ENCODE assay signal across 1 cellular context in genomic region chr1:37553927-37554808, GRCh38.
TF ChIP-seq lines count a peak whose summit lies in the region.

A gene with protein sequence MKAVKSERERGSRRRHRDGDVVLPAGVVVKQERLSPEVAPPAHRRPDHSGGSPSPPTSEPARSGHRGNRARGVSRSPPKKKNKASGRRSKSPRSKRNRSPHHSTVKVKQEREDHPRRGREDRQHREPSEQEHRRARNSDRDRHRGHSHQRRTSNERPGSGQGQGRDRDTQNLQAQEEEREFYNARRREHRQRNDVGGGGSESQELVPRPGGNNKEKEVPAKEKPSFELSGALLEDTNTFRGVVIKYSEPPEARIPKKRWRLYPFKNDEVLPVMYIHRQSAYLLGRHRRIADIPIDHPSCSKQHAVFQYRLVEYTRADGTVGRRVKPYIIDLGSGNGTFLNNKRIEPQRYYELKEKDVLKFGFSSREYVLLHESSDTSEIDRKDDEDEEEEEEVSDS (minus strand): TSS chr1:37554293. CDS start chr1:37554229, 64 bp downstream.

TF ChIP-seq in K562, 482 proteins besides CTCF, POLR2A, EP300 and RAD21 (continued from another document and continues in another):
- TF ChIP-seq, protein P1, sequence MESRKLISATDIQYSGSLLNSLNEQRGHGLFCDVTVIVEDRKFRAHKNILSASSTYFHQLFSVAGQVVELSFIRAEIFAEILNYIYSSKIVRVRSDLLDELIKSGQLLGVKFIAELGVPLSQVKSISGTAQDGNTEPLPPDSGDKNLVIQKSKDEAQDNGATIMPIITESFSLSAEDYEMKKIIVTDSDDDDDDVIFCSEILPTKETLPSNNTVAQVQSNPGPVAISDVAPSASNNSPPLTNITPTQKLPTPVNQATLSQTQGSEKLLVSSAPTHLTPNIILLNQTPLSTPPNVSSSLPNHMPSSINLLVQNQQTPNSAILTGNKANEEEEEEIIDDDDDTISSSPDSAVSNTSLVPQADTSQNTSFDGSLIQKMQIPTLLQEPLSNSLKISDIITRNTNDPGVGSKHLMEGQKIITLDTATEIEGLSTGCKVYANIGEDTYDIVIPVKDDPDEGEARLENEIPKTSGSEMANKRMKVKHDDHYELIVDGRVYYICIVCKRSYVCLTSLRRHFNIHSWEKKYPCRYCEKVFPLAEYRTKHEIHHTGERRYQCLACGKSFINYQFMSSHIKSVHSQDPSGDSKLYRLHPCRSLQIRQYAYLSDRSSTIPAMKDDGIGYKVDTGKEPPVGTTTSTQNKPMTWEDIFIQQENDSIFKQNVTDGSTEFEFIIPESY (CRISPR knock-in tag; IDR thresholded peaks at IDR 0.05), result peak; percentile 12; the same call in 1 of the 2 replicates
- TF ChIP-seq RBM22 (IDR thresholded peaks at IDR 0.05; ENCODE audit: low read depth, low read length, poor library complexity, severe bottlenecking) (no peak), ZNF239 (CRISPR knock-in tag; IDR thresholded peaks at IDR 0.05) (peak; percentile 42; the same call in 1 of the 2 replicates), EZH2 (IDR thresholded peaks at IDR 0.05; ENCODE audit: borderline replicate concordance, low read depth, low read length) (no peak), MEF2D (tag; conservative IDR thresholded peaks at IDR 0.05; ENCODE audit: low read depth) (peak; percentile 32; the same call in 1 of the 2 replicates), GATAD2B (IDR thresholded peaks at IDR 0.05; ENCODE audit: borderline replicate concordance) (peak; percentile 39; the same call in 1 of the 2 replicates), CREB1 (IDR thresholded peaks at IDR 0.05) (peak; percentile 72; the same call in 1 of the 2 replicates), CREB1 (CRISPR knock-in tag; IDR thresholded peaks at IDR 0.05) (peak; percentile 84), KAT7 (CRISPR knock-in tag; IDR thresholded peaks at IDR 0.05; ENCODE audit: borderline replicate concordance) (peak; percentile 93), RBM25 (IDR thresholded peaks at IDR 0.05; ENCODE audit: low read depth, low read length, severe bottlenecking) (peak; percentile 81), ASH1L (IDR thresholded peaks at IDR 0.05; ENCODE audit: borderline replicate concordance, low read depth, partially characterized antibody) (peak; percentile 23), YY1 (IDR thresholded peaks at IDR 0.05; ENCODE audit: borderline replicate concordance in 1 of 3, control insufficient read depth in 1 of 3, extremely low read depth in 1 of 3, insufficient read depth in 3 of 3, insufficient read length in 1 of 3, insufficient replicate concordance in 2 of 3, low read depth in 1 of 3, low read length in 2 of 3) (peak in 1 of 3 experiments; percentile 58), PHF21A (IDR thresholded peaks at IDR 0.05; ENCODE audit: borderline replicate concordance, low read depth) (no peak), ZKSCAN1 (IDR thresholded peaks at IDR 0.05; ENCODE audit: low read depth, low read length) (0 out of 2 replicates have a peak, but pooled peaks have one; percentile 16), KLF16 (IDR thresholded peaks at IDR 0.05) (no peak), ARID4B (CRISPR knock-in tag; IDR thresholded peaks at IDR 0.05) (peak; percentile 71; the same call in 1 of the 2 replicates), ZNF589 (CRISPR knock-in tag; IDR thresholded peaks at IDR 0.05; ENCODE audit: low read depth) (0 out of 2 replicates have a peak, but pooled peaks have one; percentile 58), ELK1 (CRISPR knock-in tag; IDR thresholded peaks at IDR 0.05) (no peak), CREM (IDR thresholded peaks at IDR 0.05; ENCODE audit: low read depth) (peak; percentile 96), PCBP1 (IDR thresholded peaks at IDR 0.05; ENCODE audit: low read depth, low read length, poor library complexity, severe bottlenecking) (peak; percentile 34), ELF1 (tag; IDR thresholded peaks at IDR 0.05) (peak; percentile 95), HIVEP1 (CRISPR knock-in tag; IDR thresholded peaks at IDR 0.05) (0 out of 2 replicates have a peak, but pooled peaks have one; percentile 17), TAF1 (IDR thresholded peaks at IDR 0.05; ENCODE audit: control insufficient read depth, extremely low read depth, insufficient read depth, low read length, severe bottlenecking) (peak; percentile 85), E2F3 (CRISPR knock-in tag; IDR thresholded peaks at IDR 0.05) (peak; percentile 85), TOE1 (IDR thresholded peaks at IDR 0.05; ENCODE audit: borderline replicate concordance) (peak; percentile 99), TOE1 (CRISPR knock-in tag; IDR thresholded peaks at IDR 0.05; ENCODE audit: borderline replicate concordance, low read depth) (no peak), SLC30A9 (CRISPR knock-in tag; IDR thresholded peaks at IDR 0.05) (no peak), ZBTB17 (CRISPR knock-in tag; IDR thresholded peaks at IDR 0.05) (0 out of 2 replicates have a peak, but pooled peaks have one; percentile 44), LEF1 (IDR thresholded peaks at IDR 0.05) (no peak; the same call in 1 of the 2 replicates), ZEB2 (IDR thresholded peaks at IDR 0.05) (peak; percentile 49; the same call in 1 of the 2 replicates), RBBP5 (IDR thresholded peaks at IDR 0.05; ENCODE audit: borderline replicate concordance, insufficient read depth, low read length, poor library complexity, severe bottlenecking) (peak; percentile 98), EGR1 (conservative IDR thresholded peaks at IDR 0.05) (peak; percentile 36), GMEB1 (CRISPR knock-in tag; IDR thresholded peaks at IDR 0.05) (peak; percentile 39; the same call in 1 of the 2 replicates)
- TF ChIP-seq, protein P2, sequence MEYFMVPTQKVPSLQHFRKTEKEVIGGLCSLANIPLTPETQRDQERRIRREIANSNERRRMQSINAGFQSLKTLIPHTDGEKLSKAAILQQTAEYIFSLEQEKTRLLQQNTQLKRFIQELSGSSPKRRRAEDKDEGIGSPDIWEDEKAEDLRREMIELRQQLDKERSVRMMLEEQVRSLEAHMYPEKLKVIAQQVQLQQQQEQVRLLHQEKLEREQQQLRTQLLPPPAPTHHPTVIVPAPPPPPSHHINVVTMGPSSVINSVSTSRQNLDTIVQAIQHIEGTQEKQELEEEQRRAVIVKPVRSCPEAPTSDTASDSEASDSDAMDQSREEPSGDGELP (CRISPR knock-in tag; IDR thresholded peaks at IDR 0.05; ENCODE audit: borderline replicate concordance), result peak; percentile 86; the same call in 1 of the 2 replicates
- TF ChIP-seq, protein P3, sequence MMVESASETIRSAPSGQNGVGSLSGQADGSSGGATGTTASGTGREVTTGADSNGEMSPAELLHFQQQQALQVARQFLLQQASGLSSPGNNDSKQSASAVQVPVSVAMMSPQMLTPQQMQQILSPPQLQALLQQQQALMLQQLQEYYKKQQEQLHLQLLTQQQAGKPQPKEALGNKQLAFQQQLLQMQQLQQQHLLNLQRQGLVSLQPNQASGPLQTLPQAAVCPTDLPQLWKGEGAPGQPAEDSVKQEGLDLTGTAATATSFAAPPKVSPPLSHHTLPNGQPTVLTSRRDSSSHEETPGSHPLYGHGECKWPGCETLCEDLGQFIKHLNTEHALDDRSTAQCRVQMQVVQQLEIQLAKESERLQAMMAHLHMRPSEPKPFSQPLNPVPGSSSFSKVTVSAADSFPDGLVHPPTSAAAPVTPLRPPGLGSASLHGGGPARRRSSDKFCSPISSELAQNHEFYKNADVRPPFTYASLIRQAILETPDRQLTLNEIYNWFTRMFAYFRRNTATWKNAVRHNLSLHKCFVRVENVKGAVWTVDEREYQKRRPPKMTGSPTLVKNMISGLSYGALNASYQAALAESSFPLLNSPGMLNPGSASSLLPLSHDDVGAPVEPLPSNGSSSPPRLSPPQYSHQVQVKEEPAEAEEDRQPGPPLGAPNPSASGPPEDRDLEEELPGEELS (CRISPR knock-in tag; IDR thresholded peaks at IDR 0.05; ENCODE audit: borderline replicate concordance), result peak; percentile 26; the same call in 1 of the 2 replicates
- TF ChIP-seq, protein P4, sequence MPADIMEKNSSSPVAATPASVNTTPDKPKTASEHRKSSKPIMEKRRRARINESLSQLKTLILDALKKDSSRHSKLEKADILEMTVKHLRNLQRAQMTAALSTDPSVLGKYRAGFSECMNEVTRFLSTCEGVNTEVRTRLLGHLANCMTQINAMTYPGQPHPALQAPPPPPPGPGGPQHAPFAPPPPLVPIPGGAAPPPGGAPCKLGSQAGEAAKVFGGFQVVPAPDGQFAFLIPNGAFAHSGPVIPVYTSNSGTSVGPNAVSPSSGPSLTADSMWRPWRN (IDR thresholded peaks at IDR 0.05; ENCODE audit: low read depth), result no peak; the same call in 1 of the 2 replicates
- TF ChIP-seq, protein P5, sequence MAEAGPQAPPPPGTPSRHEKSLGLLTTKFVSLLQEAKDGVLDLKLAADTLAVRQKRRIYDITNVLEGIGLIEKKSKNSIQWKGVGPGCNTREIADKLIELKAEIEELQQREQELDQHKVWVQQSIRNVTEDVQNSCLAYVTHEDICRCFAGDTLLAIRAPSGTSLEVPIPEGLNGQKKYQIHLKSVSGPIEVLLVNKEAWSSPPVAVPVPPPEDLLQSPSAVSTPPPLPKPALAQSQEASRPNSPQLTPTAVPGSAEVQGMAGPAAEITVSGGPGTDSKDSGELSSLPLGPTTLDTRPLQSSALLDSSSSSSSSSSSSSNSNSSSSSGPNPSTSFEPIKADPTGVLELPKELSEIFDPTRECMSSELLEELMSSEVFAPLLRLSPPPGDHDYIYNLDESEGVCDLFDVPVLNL (CRISPR knock-in tag; IDR thresholded peaks at IDR 0.05; ENCODE audit: low read depth), result peak; percentile 99
- TF ChIP-seq, protein P6, sequence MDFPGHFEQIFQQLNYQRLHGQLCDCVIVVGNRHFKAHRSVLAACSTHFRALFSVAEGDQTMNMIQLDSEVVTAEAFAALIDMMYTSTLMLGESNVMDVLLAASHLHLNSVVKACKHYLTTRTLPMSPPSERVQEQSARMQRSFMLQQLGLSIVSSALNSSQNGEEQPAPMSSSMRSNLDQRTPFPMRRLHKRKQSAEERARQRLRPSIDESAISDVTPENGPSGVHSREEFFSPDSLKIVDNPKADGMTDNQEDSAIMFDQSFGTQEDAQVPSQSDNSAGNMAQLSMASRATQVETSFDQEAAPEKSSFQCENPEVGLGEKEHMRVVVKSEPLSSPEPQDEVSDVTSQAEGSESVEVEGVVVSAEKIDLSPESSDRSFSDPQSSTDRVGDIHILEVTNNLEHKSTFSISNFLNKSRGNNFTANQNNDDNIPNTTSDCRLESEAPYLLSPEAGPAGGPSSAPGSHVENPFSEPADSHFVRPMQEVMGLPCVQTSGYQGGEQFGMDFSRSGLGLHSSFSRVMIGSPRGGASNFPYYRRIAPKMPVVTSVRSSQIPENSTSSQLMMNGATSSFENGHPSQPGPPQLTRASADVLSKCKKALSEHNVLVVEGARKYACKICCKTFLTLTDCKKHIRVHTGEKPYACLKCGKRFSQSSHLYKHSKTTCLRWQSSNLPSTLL (IDR thresholded peaks at IDR 0.05), result 0 out of 2 replicates have a peak, but pooled peaks have one; percentile 59
- TF ChIP-seq, protein P7, sequence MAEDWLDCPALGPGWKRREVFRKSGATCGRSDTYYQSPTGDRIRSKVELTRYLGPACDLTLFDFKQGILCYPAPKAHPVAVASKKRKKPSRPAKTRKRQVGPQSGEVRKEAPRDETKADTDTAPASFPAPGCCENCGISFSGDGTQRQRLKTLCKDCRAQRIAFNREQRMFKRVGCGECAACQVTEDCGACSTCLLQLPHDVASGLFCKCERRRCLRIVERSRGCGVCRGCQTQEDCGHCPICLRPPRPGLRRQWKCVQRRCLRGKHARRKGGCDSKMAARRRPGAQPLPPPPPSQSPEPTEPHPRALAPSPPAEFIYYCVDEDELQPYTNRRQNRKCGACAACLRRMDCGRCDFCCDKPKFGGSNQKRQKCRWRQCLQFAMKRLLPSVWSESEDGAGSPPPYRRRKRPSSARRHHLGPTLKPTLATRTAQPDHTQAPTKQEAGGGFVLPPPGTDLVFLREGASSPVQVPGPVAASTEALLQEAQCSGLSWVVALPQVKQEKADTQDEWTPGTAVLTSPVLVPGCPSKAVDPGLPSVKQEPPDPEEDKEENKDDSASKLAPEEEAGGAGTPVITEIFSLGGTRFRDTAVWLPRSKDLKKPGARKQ (CRISPR knock-in tag; IDR thresholded peaks at IDR 0.05), result 0 out of 2 replicates have a peak, but pooled peaks have one; percentile 14
